Comparison of ENCODE assay signal across 8 cellular contexts in genomic region chr19:6260912-6261636, GRCh38. TPM values are rescaled to one million over a fixed set of nuclear protein-coding genes. Genes with fewer than 3 reads are reported as not detected.
DNase-seq lines count a peak whose midpoint lies in the region; ATAC-seq and TF ChIP-seq lines count a peak whose summit lies in the region.

No MANE protein-coding gene starts in this region.

- H3K9me3 ChIP-seq in Panc1 (ENCODE audit: control insufficient read depth, insufficient read depth, low read depth, low read length) (no peaks in the 10 kb centered on the region), colonic mucosa (no peaks in the 10 kb centered on the region), neural progenitor cell (ENCODE audit: low read depth) (no peaks in the 10 kb centered on the region)

- no peak overlapping the region for H3K27ac Mint-ChIP-seq in neural progenitor cell
- no peak overlapping the region for H3K27ac Mint-ChIP-seq in activated T-helper 2 cell treated with anti-CD3 and anti-CD28 coated beads, Interferon-gamma antibody, Interleukin-2, Interleukin-4, amounts not matched to agents 10 μg/mL and 5 μg/mL and 100 μg/mL, durations not matched to agents 14 hours and 24 hours and 36 hours

- CTCF ChIA-PET in Panc1 (lab: Charles Lee), result no interaction called here

- H3K4me3 Mint-ChIP-seq in neural progenitor cell, result no peak overlapping the region
- no peak overlapping the region for H3K4me3 Mint-ChIP-seq in activated T-helper 2 cell treated with anti-CD3 and anti-CD28 coated beads, Interferon-gamma antibody, Interleukin-2, Interleukin-4, amounts not matched to agents 10 μg/mL and 5 μg/mL and 100 μg/mL, durations not matched to agents 14 hours and 24 hours and 36 hours (ENCODE audit: low read depth)

- H3K79me2 ChIP-seq in neural progenitor cell (ENCODE audit: low read depth), result peaks cover 79% of the 10 kb centered on the region

- intact Hi-C loops in Panc1 (cut with micrococcal nuclease; ENCODE audit: unreplicated experiment), result no loop called here
- intact Hi-C loops in colonic mucosa (cut with DNase I), result no loop called here
- intact Hi-C loops in activated T-helper 2 cell treated with anti-CD3 and anti-CD28 coated beads, Interferon-gamma antibody, Interleukin-2, Interleukin-4, amounts not matched to agents 10 μg/mL and 5 μg/mL and 100 μg/mL, durations not matched to agents 14 hours and 24 hours and 36 hours (cut with micrococcal nuclease), result no loop called here

- peaks cover 2% of the 10 kb centered on the region for H3K9me3 Mint-ChIP-seq in neural progenitor cell
- no peaks in the 10 kb centered on the region for H3K9me3 Mint-ChIP-seq in activated T-helper 2 cell treated with anti-CD3 and anti-CD28 coated beads, Interferon-gamma antibody, Interleukin-2, Interleukin-4, amounts not matched to agents 10 μg/mL and 5 μg/mL and 100 μg/mL, durations not matched to agents 14 hours and 24 hours and 36 hours

- TF ChIP-seq CTCF in Panc1 (IDR thresholded peaks at IDR 0.05), result peak; percentile 77
- peak; percentile 28 for TF ChIP-seq CTCF in colonic mucosa (IDR thresholded peaks at IDR 0.05)
- TF ChIP-seq CTCF in neural progenitor cell (IDR thresholded peaks at IDR 0.05), result peak; percentile 63

- in situ Hi-C loops in Panc1 (cut with HindIII; ENCODE audit: low pct_unique_long_range_greater_than_20kb, low sequenced_read_pairs), result no loop called here

- POLR2A ChIA-PET in Panc1 (lab: Charles Lee), result interaction anchor here (0.5 kb wide), 1 partner anchor 122 kb away, joined by 4 read pairs; no protein-coding TSS in a partner anchor

- no peaks in the 10 kb centered on the region for H3K4me1 ChIP-seq in Panc1 (ENCODE audit: control insufficient read depth, insufficient read depth, low read length)
- H3K4me1 ChIP-seq in colonic mucosa, result no peaks in the 10 kb centered on the region
- H3K4me1 ChIP-seq in neural progenitor cell, result peaks cover 13% of the 10 kb centered on the region

- peaks cover 2% of the 10 kb centered on the region for H3K27me3 Mint-ChIP-seq in neural progenitor cell (ENCODE audit: insufficient read depth, low read depth)
- H3K27me3 Mint-ChIP-seq in activated T-helper 2 cell treated with anti-CD3 and anti-CD28 coated beads, Interferon-gamma antibody, Interleukin-2, Interleukin-4, amounts not matched to agents 10 μg/mL and 5 μg/mL and 100 μg/mL, durations not matched to agents 14 hours and 24 hours and 36 hours (ENCODE audit: low read depth), result no peaks in the 10 kb centered on the region

- peak; percentile 17 for DNase-seq in DMS53 (lab: John Stamatoyannopoulos, UW)
- DNase-seq in DMS53 treated with DMSO at 0.1 percent for 48 hours (lab: John Stamatoyannopoulos, UW; ENCODE audit: unreplicated experiment), result no peak
- no peak for DNase-seq in Panc1 (ENCODE audit: low read depth, low spot score)
- no peak for DNase-seq in colonic mucosa
- DNase-seq in neural progenitor cell (ENCODE audit: low spot score), result peak; percentile 59
- no peak for DNase-seq in activated T-helper 2 cell treated with anti-CD3 and anti-CD28 coated beads, Interferon-gamma antibody, Interleukin-2, Interleukin-4, amounts not matched to agents 10 μg/mL and 5 μg/mL and 100 μg/mL, durations not matched to agents 14 hours and 24 hours and 36 hours (ENCODE audit: low spot score)
- no peak for DNase-seq in NCI-H2171 treated with DMSO at 0.1 percent for 48 hours (lab: John Stamatoyannopoulos, UW)
- DNase-seq in foreskin melanocyte, result no peak

- no peak overlapping the region for H2AFZ ChIP-seq in neural progenitor cell (replicated peaks)

- BruUV-seq in Panc1 (replicated peaks; lab: Mats Ljungman, UMichigan), result no TSS peak

- H3K27ac ChIP-seq in Panc1 (ENCODE audit: low read length) (no peak overlapping the region), colonic mucosa (no peak overlapping the region), neural progenitor cell (no peak overlapping the region)

- H3K4me1 Mint-ChIP-seq in neural progenitor cell, result peaks cover 7% of the 10 kb centered on the region
- H3K4me1 Mint-ChIP-seq in activated T-helper 2 cell treated with anti-CD3 and anti-CD28 coated beads, Interferon-gamma antibody, Interleukin-2, Interleukin-4, amounts not matched to agents 10 μg/mL and 5 μg/mL and 100 μg/mL, durations not matched to agents 14 hours and 24 hours and 36 hours (ENCODE audit: low read depth), result peaks cover 2% of the 10 kb centered on the region

- peaks cover 12% of the 10 kb centered on the region for H3F3A ChIP-seq in neural progenitor cell (ENCODE audit: low read depth)

- H3K27me3 ChIP-seq in Panc1 (ENCODE audit: control insufficient read depth, insufficient read depth, low read length), result no peaks in the 10 kb centered on the region
- H3K27me3 ChIP-seq in colonic mucosa, result no peaks in the 10 kb centered on the region
- H3K27me3 ChIP-seq in neural progenitor cell, result no peaks in the 10 kb centered on the region

- H4K20me1 ChIP-seq in neural progenitor cell (ENCODE audit: low read depth), result peaks cover 51% of the 10 kb centered on the region

- ATAC-seq in Panc1, result peak; percentile 90

- H3K4me2 ChIP-seq in neural progenitor cell, result no peak overlapping the region

- peaks cover 30% of the 10 kb centered on the region for H3K36me3 Mint-ChIP-seq in neural progenitor cell
- H3K36me3 Mint-ChIP-seq in activated T-helper 2 cell treated with anti-CD3 and anti-CD28 coated beads, Interferon-gamma antibody, Interleukin-2, Interleukin-4, amounts not matched to agents 10 μg/mL and 5 μg/mL and 100 μg/mL, durations not matched to agents 14 hours and 24 hours and 36 hours (ENCODE audit: low read depth), result peaks cover 35% of the 10 kb centered on the region

- no peak overlapping the region for H3K9ac ChIP-seq in colonic mucosa (ENCODE audit: low read depth in 2 of 2, low read length in 2 of 2)
- no peak overlapping the region for H3K9ac ChIP-seq in neural progenitor cell

- no peaks in the 10 kb centered on the region for H3K36me3 ChIP-seq in Panc1 (ENCODE audit: control insufficient read depth, insufficient read depth, low read length)
- H3K36me3 ChIP-seq in colonic mucosa, result no peaks in the 10 kb centered on the region
- no peaks in the 10 kb centered on the region for H3K36me3 ChIP-seq in neural progenitor cell

- H3K4me3 ChIP-seq in Panc1 (ENCODE audit: low read depth in 2 of 2, low read length in 2 of 2), result no peak overlapping the region
- no peak overlapping the region for H3K4me3 ChIP-seq in colonic mucosa
- H3K4me3 ChIP-seq in neural progenitor cell, result no peak overlapping the region

RNA-seq across cellular contexts. Expression of gene MLLT1, which starts 18.7 kb away (rescaled TPM):
- total RNA-seq in Panc1 (2021; ENCODE audit: unreplicated experiment) (58.3 TPM), colonic mucosa (10 to 100 TPM; 26.4 to 59.2 TPM), neural progenitor cell (ENCODE audit: low replicate concordance) (5.6 and 21.0 TPM in 2 replicates)
- 42.1 TPM for polyA plus RNA-seq in Panc1 (2012; ENCODE audit: insufficient read length)
- total RNA-seq in activated T-helper 2 cell treated with anti-CD3 and anti-CD28 coated beads, Interferon-gamma antibody, Interleukin-2, Interleukin-4, amounts not matched to agents 10 μg/mL and 5 μg/mL and 100 μg/mL, durations not matched to agents 14 hours and 24 hours and 36 hours, result 58.7 and 61.8 TPM in 2 replicates

Comparison
In these comparisons a context has a peak if more than half of its experiments do, and no peak if none do; other contexts are left out.
1. DNase-seq: peak in DMS53 (single experiment) and neural progenitor cell (single experiment); none in DMS53 treated with DMSO at 0.1 percent for 48 hours (single experiment), Panc1 (single experiment), colonic mucosa (single experiment), activated T-helper 2 cell treated with anti-CD3 and anti-CD28 coated beads, Interferon-gamma antibody, Interleukin-2, Interleukin-4, amounts not matched to agents 10 μg/mL and 5 μg/mL and 100 μg/mL, durations not matched to agents 14 hours and 24 hours and 36 hours (single experiment), NCI-H2171 treated with DMSO at 0.1 percent for 48 hours (single experiment) and foreskin melanocyte (single experiment).
2. Peak in every context shown above with its lines, with median percentiles within 50 percentile points of each other: CTCF ChIP-seq.